In genomic region chr3:148074057-148074456, GRCh38 we compare ENCODE assay signal across 15 cellular contexts.
DNase-seq lines count a peak whose midpoint lies in the region; ATAC-seq, FAIRE-seq and TF ChIP-seq lines count a peak whose summit lies in the region.
"Had no signal": no experiment of that assay in that cellular context is flagged by ENCODE, and none has a peak within 500 bp of the region (broad histone marks: within the 10 kb centered on the region; RNA-seq: fewer than 3 reads in every experiment).

No MANE protein-coding gene starts in this region.

- no peak overlapping the region for H2AK5ac ChIP-seq in IMR-90 (ENCODE audit: low read depth, low read length)

- H2AFZ ChIP-seq in IMR-90 (replicated peaks; ENCODE audit: low read length, poor library complexity) (no peak overlapping the region), parathyroid adenoma (peak overlapping the region; percentile 10)

- no peak overlapping the region for H3K27ac ChIP-seq in IMR-90 (ENCODE audit: insufficient read depth, low read length)
- peak overlapping the region; percentile 51 for H3K27ac ChIP-seq in SK-N-MC
- peak overlapping the region; percentile 20 for H3K27ac ChIP-seq in cingulate gyrus (ENCODE audit: low read depth, low read length)
- H3K27ac ChIP-seq in parathyroid adenoma: no peak overlapping the region
- H3K27ac ChIP-seq in colonic mucosa: no peak overlapping the region
- H3K27ac ChIP-seq: BLaER1 treated with 17β-estradiol and CSF1 and Interleukin-3, amounts not matched to agents 10 nM and 100 nM; HL-60 had no signal

- H2BK15ac ChIP-seq in IMR-90 (ENCODE audit: low read depth, low read length): no peak overlapping the region

- no peak overlapping the region for H2BK120ac ChIP-seq in IMR-90 (ENCODE audit: low read depth, low read length)

- no peak for ATAC-seq in IMR-90 (ENCODE audit: low read depth)

- WGBS in IMR-90 (ENCODE audit: extremely low coverage in 2 of 2, insufficient read length in 1 of 2), 2 experiments: no CpG with 5 or more reads among the region's 2 CpGs

- intact Hi-C loops in IMR-90 (cut with micrococcal nuclease) (loop anchor here (10.0 kb wide), 3 partner anchors 291 to 1429 kb away; no protein-coding TSS in a partner anchor), colonic mucosa (cut with DNase I) (no loop called here)

- H3K4me1 ChIP-seq in IMR-90 (ENCODE audit: control insufficient read depth, insufficient read depth, low read length): no peaks in the 10 kb centered on the region
- H3K4me1 ChIP-seq in parathyroid adenoma: peaks cover 5% of the 10 kb centered on the region
- no peaks in the 10 kb centered on the region for H3K4me1 ChIP-seq in colonic mucosa
- H3K4me1 ChIP-seq: Caco-2, HAP-1 had no signal

- FAIRE-seq in RCC 7860 (lab: Jason Lieb, UNC): no peak
- FAIRE-seq: D721Med, G401.6, GM12891, GM19239 had no signal

- no peak overlapping the region for H2BK20ac ChIP-seq in IMR-90 (ENCODE audit: low read depth, low read length)

- H3K4me2 ChIP-seq in IMR-90 (ENCODE audit: low read depth, low read length) (no peak overlapping the region), parathyroid adenoma (ENCODE audit: low read length) (no peak overlapping the region)
- H3K4me2 ChIP-seq: BLaER1 treated with 17β-estradiol and CSF1 and Interleukin-3, amounts not matched to agents 10 nM and 100 nM had no signal

- CTCF ChIA-PET in IMR-90 (lab: Yijun Ruan, JAX): interaction anchor here (0.7 kb wide), 1 partner anchor 12 kb away, joined by 3 read pairs; no protein-coding TSS in a partner anchor

- TF ChIP-seq POLR2A in IMR-90 (IDR thresholded peaks at IDR 0.05; ENCODE audit: low read depth, low read length): no peak

- no peak overlapping the region for H2AK9ac ChIP-seq in IMR-90 (replicated peaks; ENCODE audit: low read depth, low read length, poor library complexity)

- H3K36me3 ChIP-seq in IMR-90 (ENCODE audit: control insufficient read depth, insufficient read depth, low read length) (no peaks in the 10 kb centered on the region), SK-N-MC (ENCODE audit: insufficient read depth, low read length) (no peaks in the 10 kb centered on the region), parathyroid adenoma (ENCODE audit: control insufficient read depth, insufficient read depth, low read length) (no peaks in the 10 kb centered on the region), colonic mucosa (no peaks in the 10 kb centered on the region)
- H3K36me3 ChIP-seq: BLaER1 treated with 17β-estradiol and CSF1 and Interleukin-3, amounts not matched to agents 10 nM and 100 nM; HAP-1 had no signal

- POLR2A ChIA-PET in IMR-90 (lab: Charles Lee; ENCODE audit: unreplicated experiment): no interaction called here

- H3K9me3 ChIP-seq in IMR-90 (ENCODE audit: control insufficient read depth, insufficient read depth, low read length) (no peaks in the 10 kb centered on the region), SK-N-MC (ENCODE audit: low read depth, low read length) (no peaks in the 10 kb centered on the region), parathyroid adenoma (ENCODE audit: control insufficient read depth, low read length) (no peaks in the 10 kb centered on the region), colonic mucosa (no peaks in the 10 kb centered on the region)
- H3K9me3 ChIP-seq: BLaER1 treated with 17β-estradiol and CSF1 and Interleukin-3, amounts not matched to agents 10 nM and 100 nM; Caco-2; HAP-1 had no signal

- no peaks in the 10 kb centered on the region for H3K27me3 ChIP-seq in IMR-90 (ENCODE audit: control insufficient read depth, insufficient read depth, low read length)
- no peaks in the 10 kb centered on the region for H3K27me3 ChIP-seq in parathyroid adenoma (ENCODE audit: control insufficient read depth, insufficient read depth, low read length)
- H3K27me3 ChIP-seq in colonic mucosa: no peaks in the 10 kb centered on the region
- H3K27me3 ChIP-seq: BLaER1 treated with 17β-estradiol and CSF1 and Interleukin-3, amounts not matched to agents 10 nM and 100 nM had no signal

- dilution Hi-C loops in IMR-90 (cut with HindIII; ENCODE audit: low sequenced_read_pairs, unreplicated experiment): no loop called here

- H3K4ac ChIP-seq in IMR-90 (ENCODE audit: low read depth, low read length): no peak overlapping the region

- H4K91ac ChIP-seq in IMR-90 (ENCODE audit: insufficient read depth, low read depth, low read length): no peak overlapping the region

- DNase-seq in IMR-90 (no peak), SK-N-MC (ENCODE audit: low read depth, low spot score) (peak; percentile 56), NCI-H2029 treated with DMSO at 0.1 percent for 48 hours (lab: John Stamatoyannopoulos, UW) (no peak), RCC 7860 (ENCODE audit: low spot score) (no peak), colonic mucosa (no peak)
- DNase-seq: Caco-2 had no signal

- no peak overlapping the region for H3K9ac ChIP-seq in IMR-90 (ENCODE audit: low read depth, low read length)
- no peak overlapping the region for H3K9ac ChIP-seq in SK-N-MC (ENCODE audit: insufficient read length)
- no peak overlapping the region for H3K9ac ChIP-seq in parathyroid adenoma
- H3K9ac ChIP-seq in colonic mucosa (ENCODE audit: low read depth in 2 of 2, low read length in 2 of 2): no peak overlapping the region
- H3K9ac ChIP-seq: BLaER1 treated with 17β-estradiol and CSF1 and Interleukin-3, amounts not matched to agents 10 nM and 100 nM had no signal

- no peak for TF ChIP-seq CTCF in IMR-90 (conservative IDR thresholded peaks at IDR 0.05; ENCODE audit: low read depth, low read length)
- no peak for TF ChIP-seq CTCF in parathyroid adenoma (IDR thresholded peaks at IDR 0.05)
- TF ChIP-seq CTCF in colonic mucosa (IDR thresholded peaks at IDR 0.05): no peak

- no peak overlapping the region for H2BK5ac ChIP-seq in IMR-90 (ENCODE audit: low read depth, low read length, poor library complexity, severe bottlenecking)

- no peaks in the 10 kb centered on the region for H3K79me1 ChIP-seq in IMR-90 (ENCODE audit: low read depth in 1 of 2, low read length in 2 of 2)

- in situ Hi-C loops in IMR-90 (cut with MboI; ENCODE audit: low sequenced_read_pairs): no loop called here

- H3K79me2 ChIP-seq in parathyroid adenoma: no peaks in the 10 kb centered on the region

- no peak overlapping the region for H3K14ac ChIP-seq in IMR-90 (replicated peaks; ENCODE audit: low read depth, low read length)

- H3K23ac ChIP-seq in IMR-90 (ENCODE audit: low read depth, low read length): no peak overlapping the region

- BruUV-seq in IMR-90 (replicated peaks; lab: Mats Ljungman, UMichigan): no TSS peak

- no peaks in the 10 kb centered on the region for H4K20me1 ChIP-seq in IMR-90 (ENCODE audit: insufficient read depth, low read length)
- H4K20me1 ChIP-seq: BLaER1 treated with 17β-estradiol and CSF1 and Interleukin-3, amounts not matched to agents 10 nM and 100 nM had no signal

- TF ChIP-seq RAD21 in IMR-90 (IDR thresholded peaks at IDR 0.05; ENCODE audit: low read length): no peak

- no peak overlapping the region for H3K56ac ChIP-seq in IMR-90 (ENCODE audit: extremely low read depth, insufficient read depth, low read length)

- H3K18ac ChIP-seq in IMR-90 (ENCODE audit: low read depth, low read length): no peak overlapping the region

- no peaks in the 10 kb centered on the region for H3K9me1 ChIP-seq in IMR-90 (ENCODE audit: insufficient read depth, low read length)

- H4K8ac ChIP-seq in IMR-90 (ENCODE audit: low read depth in 2 of 2, low read length in 2 of 2): no peak overlapping the region

- H4K5ac ChIP-seq in IMR-90 (ENCODE audit: low read depth, low read length): no peak overlapping the region

- no peak overlapping the region for H3K4me3 ChIP-seq in IMR-90 (ENCODE audit: insufficient read depth, low read depth, low read length)
- peak overlapping the region; percentile 3 for H3K4me3 ChIP-seq in SK-N-MC
- no peak overlapping the region for H3K4me3 ChIP-seq in parathyroid adenoma (ENCODE audit: low read depth, low read length)
- no peak overlapping the region for H3K4me3 ChIP-seq in colonic mucosa
- H3K4me3 ChIP-seq: BLaER1 treated with 17β-estradiol and CSF1 and Interleukin-3, amounts not matched to agents 10 nM and 100 nM; HAP-1 had no signal

TF ChIP-seq in IMR-90, 13 proteins besides CTCF, POLR2A, EP300 and RAD21:
- TF ChIP-seq CEBPB (IDR thresholded peaks at IDR 0.05; ENCODE audit: low read depth, low read length) (peak; percentile 69), FOS (IDR thresholded peaks at IDR 0.05; ENCODE audit: low read depth, low read length) (no peak), RFX5 (IDR thresholded peaks at IDR 0.05; ENCODE audit: low read depth, low read length) (no peak), CHD1 (IDR thresholded peaks at IDR 0.05; ENCODE audit: low read depth, low read length) (no peak), MXI1 (IDR thresholded peaks at IDR 0.05; ENCODE audit: borderline replicate concordance, low read depth, low read length) (no peak), RCOR1 (IDR thresholded peaks at IDR 0.05; ENCODE audit: insufficient replicate concordance, low read length) (no peak), ELK1 (IDR thresholded peaks at IDR 0.05; ENCODE audit: borderline replicate concordance, low read depth, low read length) (no peak), MAFK (IDR thresholded peaks at IDR 0.05; ENCODE audit: low read depth, low read length) (no peak)

Comparison
In these comparisons a context has a peak if more than half of its experiments do, and no peak if none do; other contexts are left out.
1. H3K27ac ChIP-seq: peak in SK-N-MC (single experiment) and cingulate gyrus (single experiment); none in IMR-90 (single experiment), parathyroid adenoma (single experiment) and colonic mucosa (single experiment).